In the genomic region with DNA sequence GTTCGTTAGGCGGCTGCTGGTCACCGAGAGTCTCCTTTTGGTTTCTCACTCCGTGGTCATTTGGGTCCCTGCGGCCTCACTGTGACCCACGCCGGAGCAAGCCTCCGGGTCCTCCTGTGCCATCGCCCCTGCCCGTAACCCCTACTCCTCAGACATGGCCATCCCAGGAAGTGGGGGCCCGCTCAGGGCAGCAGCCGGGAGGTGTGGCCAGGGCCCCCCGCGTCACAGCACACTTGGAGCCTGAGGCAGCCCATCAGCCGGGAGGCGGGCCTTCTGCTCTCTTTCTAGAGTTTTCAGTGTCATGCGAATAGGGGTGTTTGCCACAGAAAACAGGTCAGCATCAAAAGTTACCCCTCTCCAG, we compare ENCODE assay signal across 1 cellular context.
TF ChIP-seq lines count a peak whose summit lies in the region.

No MANE protein-coding gene starts in this region.

TF ChIP-seq in GM23338, 12 proteins besides CTCF, POLR2A, EP300 and RAD21 (continued from another document):
- TF ChIP-seq REST (IDR thresholded peaks at IDR 0.05; ENCODE audit: unreplicated experiment) (no peak), EZH2phosphoT487 (IDR thresholded peaks at IDR 0.05; ENCODE audit: unreplicated experiment) (no peak), ZNF114 (CRISPR knock-in tag; IDR thresholded peaks at IDR 0.05) (no peak)
- TF ChIP-seq, protein P1, sequence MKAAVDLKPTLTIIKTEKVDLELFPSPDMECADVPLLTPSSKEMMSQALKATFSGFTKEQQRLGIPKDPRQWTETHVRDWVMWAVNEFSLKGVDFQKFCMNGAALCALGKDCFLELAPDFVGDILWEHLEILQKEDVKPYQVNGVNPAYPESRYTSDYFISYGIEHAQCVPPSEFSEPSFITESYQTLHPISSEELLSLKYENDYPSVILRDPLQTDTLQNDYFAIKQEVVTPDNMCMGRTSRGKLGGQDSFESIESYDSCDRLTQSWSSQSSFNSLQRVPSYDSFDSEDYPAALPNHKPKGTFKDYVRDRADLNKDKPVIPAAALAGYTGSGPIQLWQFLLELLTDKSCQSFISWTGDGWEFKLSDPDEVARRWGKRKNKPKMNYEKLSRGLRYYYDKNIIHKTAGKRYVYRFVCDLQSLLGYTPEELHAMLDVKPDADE (IDR thresholded peaks at IDR 0.05), result no peak
